Comparison of ENCODE assay signal across 1 cellular context in genomic region chr19:2391118-2391725, GRCh38.
TF ChIP-seq lines count a peak whose summit lies in the region.

No MANE protein-coding gene starts in this region.

TF ChIP-seq in GM23338, 12 proteins besides CTCF, POLR2A, EP300 and RAD21 (continued from another document):
- TF ChIP-seq NANOG (IDR thresholded peaks at IDR 0.05; ENCODE audit: borderline replicate concordance) = no peak
- no peak for TF ChIP-seq EZH2 (IDR thresholded peaks at IDR 0.05; ENCODE audit: low read depth, unreplicated experiment)
- TF ChIP-seq POLR2AphosphoS5 (IDR thresholded peaks at IDR 0.05; ENCODE audit: low read depth) = no peak
- no peak for TF ChIP-seq ZNF114 (CRISPR knock-in tag; IDR thresholded peaks at IDR 0.05)
- no peak for TF ChIP-seq EZH2phosphoT487 (IDR thresholded peaks at IDR 0.05; ENCODE audit: unreplicated experiment)
- no peak for TF ChIP-seq ZNF331 (CRISPR knock-in tag; IDR thresholded peaks at IDR 0.05; ENCODE audit: low read depth)
- TF ChIP-seq REST (IDR thresholded peaks at IDR 0.05; ENCODE audit: unreplicated experiment) = no peak
